In the genomic region with DNA sequence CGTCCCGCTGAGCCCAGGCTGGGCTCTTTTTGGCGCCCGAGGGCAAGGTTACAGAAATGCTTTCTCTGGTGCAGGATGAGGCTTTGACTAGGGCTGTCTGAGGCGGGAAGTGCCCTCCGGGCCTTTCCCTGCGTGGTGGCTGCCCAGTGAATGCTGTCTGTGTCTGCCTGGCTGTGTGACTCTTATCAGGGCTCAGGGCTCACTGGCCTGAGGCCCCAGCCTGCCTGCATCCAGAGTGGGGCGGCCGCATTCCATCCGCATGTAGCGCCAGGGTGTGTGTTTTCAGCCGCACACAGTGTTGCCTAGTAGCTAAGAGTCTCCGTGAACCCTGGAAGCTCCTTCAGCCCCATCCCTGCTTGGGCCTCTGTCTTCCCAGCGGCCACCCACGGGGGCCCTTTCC, we compare ENCODE assay signal across 8 cellular contexts. TPM values are rescaled to one million over a fixed set of nuclear protein-coding genes. Genes with fewer than 3 reads are reported as not detected.
DNase-seq lines count a peak whose midpoint lies in the region; ATAC-seq and TF ChIP-seq lines count a peak whose summit lies in the region.

No MANE protein-coding gene starts in this region.

- H3K36me3 ChIP-seq in HUES6 (ENCODE audit: control insufficient read depth, insufficient read depth, low read length) (no peaks in the 10 kb centered on the region; the same call in 1 of the 2 replicates), left lung (no peaks in the 10 kb centered on the region), suprapubic skin (peaks cover 5% of the 10 kb centered on the region)

- H3K9me3 ChIP-seq in HUES6 (ENCODE audit: control insufficient read depth, insufficient read depth, low read depth, low read length) (no peaks in the 10 kb centered on the region), left lung (no peaks in the 10 kb centered on the region), suprapubic skin (no peaks in the 10 kb centered on the region)

- TF ChIP-seq CTCF in choroid plexus epithelial cell (conservative IDR thresholded peaks at IDR 0.05; ENCODE audit: low read depth, low read length) (peak; percentile 27), left lung (IDR thresholded peaks at IDR 0.05) (no peak), suprapubic skin (IDR thresholded peaks at IDR 0.05) (no peak)

- intact Hi-C loops in left lung (cut with DNase I), result no loop called here

- no peak for TF ChIP-seq EP300 in suprapubic skin (IDR thresholded peaks at IDR 0.05)

- no peaks in the 10 kb centered on the region for H3K27me3 ChIP-seq in HUES6 (ENCODE audit: control insufficient read depth, insufficient read depth, low read length)
- H3K27me3 ChIP-seq in left lung, result no peaks in the 10 kb centered on the region
- no peaks in the 10 kb centered on the region for H3K27me3 ChIP-seq in suprapubic skin

- no peak for TF ChIP-seq POLR2A in suprapubic skin (IDR thresholded peaks at IDR 0.05)

- H3K4me1 ChIP-seq in HUES6 (ENCODE audit: control insufficient read depth, insufficient read depth, low read length) (peaks cover 48% of the 10 kb centered on the region), left lung (peaks cover 24 to 56% of the 10 kb centered on the region in 2 donors), suprapubic skin (peaks cover 36% of the 10 kb centered on the region)

- peak; percentile 90 for DNase-seq in choroid plexus epithelial cell (ENCODE audit: low read depth)
- DNase-seq in left lung, result peak; percentile 86 to 90
- DNase-seq in suprapubic skin (ENCODE audit: low spot score in 2 of 2), result peak in 1 of 2 donors; percentile 84
- no peak for DNase-seq in NCI-H1092 treated with DMSO at 0.1 percent for 48 hours (lab: John Stamatoyannopoulos, UW)

- peak overlapping the region; percentile 39 for H3K9ac ChIP-seq in HUES6 (ENCODE audit: low read length)

- peak; percentile 55 for ATAC-seq in left lung
- ATAC-seq in HG03565 (IDR thresholded peaks at IDR 0.05; ENCODE audit: unreplicated experiment), result no peak
- ATAC-seq in GM19463 (IDR thresholded peaks at IDR 0.05; ENCODE audit: unreplicated experiment), result no peak
- no peak for ATAC-seq in HG03039 (IDR thresholded peaks at IDR 0.05; ENCODE audit: unreplicated experiment)

- 33% methylated on average over 13 of the region's 15 CpGs for WGBS in suprapubic skin

- H3K27ac ChIP-seq in HUES6 (ENCODE audit: low read depth, low read length) (peak overlapping the region; percentile 68; the same call in 1 of the 2 replicates), left lung (peak overlapping the region; percentile 71 to 90), suprapubic skin (peak overlapping the region; percentile 79)

- H3K4me3 ChIP-seq in HUES6 (ENCODE audit: low read depth, low read length), result no peak overlapping the region; the same call in 1 of the 2 replicates
- no peak overlapping the region for H3K4me3 ChIP-seq in choroid plexus epithelial cell (ENCODE audit: low read depth, low read length)
- no peak overlapping the region for H3K4me3 ChIP-seq in left lung
- no peak overlapping the region for H3K4me3 ChIP-seq in suprapubic skin

RNA-seq across cellular contexts. Expression of a gene that starts 59.1 kb away (rescaled TPM):
- total RNA-seq in left lung (10 to 100 TPM; 51.6 to 69.7 TPM), suprapubic skin (10 to 100 TPM; 18.6 to 47.3 (median 24.9) TPM)
